ENCODE assay signal across 1 cellular context in the genomic region with DNA sequence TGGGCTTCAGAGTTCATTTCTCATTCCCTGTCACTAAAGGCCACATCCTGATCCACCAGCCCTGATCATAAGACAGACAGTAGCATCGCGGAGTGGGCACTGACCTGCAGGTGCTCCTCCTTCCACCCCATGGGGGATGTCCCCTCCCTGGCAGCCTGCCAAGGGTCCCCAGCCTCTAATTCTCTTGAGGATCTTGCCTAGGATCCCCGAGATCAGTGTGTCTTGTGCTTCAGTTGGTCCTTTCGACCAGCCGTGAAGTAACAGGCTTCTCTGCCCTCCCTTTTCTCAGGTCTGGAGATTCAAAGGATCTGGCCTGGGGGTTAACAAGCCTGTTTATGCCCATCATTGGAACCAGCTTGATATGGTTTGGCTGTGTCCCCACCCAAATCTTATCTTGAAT.
TF ChIP-seq lines count a peak whose summit lies in the region.

No MANE protein-coding gene starts in this region.

TF ChIP-seq in IMR-90, 13 proteins besides CTCF, POLR2A, EP300 and RAD21:
- TF ChIP-seq MAZ (IDR thresholded peaks at IDR 0.05; ENCODE audit: borderline replicate concordance, low read depth, low read length), result no peak
- no peak for TF ChIP-seq RFX5 (IDR thresholded peaks at IDR 0.05; ENCODE audit: low read depth, low read length)
- no peak for TF ChIP-seq MAFK (IDR thresholded peaks at IDR 0.05; ENCODE audit: low read depth, low read length)
- TF ChIP-seq, protein P1, sequence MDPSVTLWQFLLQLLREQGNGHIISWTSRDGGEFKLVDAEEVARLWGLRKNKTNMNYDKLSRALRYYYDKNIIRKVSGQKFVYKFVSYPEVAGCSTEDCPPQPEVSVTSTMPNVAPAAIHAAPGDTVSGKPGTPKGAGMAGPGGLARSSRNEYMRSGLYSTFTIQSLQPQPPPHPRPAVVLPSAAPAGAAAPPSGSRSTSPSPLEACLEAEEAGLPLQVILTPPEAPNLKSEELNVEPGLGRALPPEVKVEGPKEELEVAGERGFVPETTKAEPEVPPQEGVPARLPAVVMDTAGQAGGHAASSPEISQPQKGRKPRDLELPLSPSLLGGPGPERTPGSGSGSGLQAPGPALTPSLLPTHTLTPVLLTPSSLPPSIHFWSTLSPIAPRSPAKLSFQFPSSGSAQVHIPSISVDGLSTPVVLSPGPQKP (IDR thresholded peaks at IDR 0.05; ENCODE audit: borderline replicate concordance, low read depth, low read length), result no peak
- no peak for TF ChIP-seq SMC3 (IDR thresholded peaks at IDR 0.05; ENCODE audit: low read depth, low read length)
- TF ChIP-seq BHLHE40 (IDR thresholded peaks at IDR 0.05; ENCODE audit: low read depth, low read length), result no peak
